ENCODE assay signal across 8 cellular contexts in the genomic region with DNA sequence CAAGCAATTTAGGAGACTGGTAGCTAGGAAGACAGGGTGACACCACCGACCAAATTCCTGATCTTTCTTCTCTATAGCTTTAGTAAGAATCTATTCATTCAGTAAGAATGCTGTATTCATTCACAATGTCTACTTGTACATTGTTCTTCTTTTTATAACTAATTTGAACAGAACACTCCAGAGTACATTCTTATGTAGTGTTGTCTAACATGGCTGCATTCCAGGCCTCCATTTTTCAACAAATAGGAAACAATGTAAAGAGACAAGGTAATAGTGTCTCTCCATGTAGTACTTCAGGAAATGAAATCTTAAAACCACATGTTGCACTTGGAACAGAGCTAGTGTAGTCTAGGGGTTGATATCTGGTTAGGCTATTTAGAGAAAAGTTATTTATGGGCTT. TPM values are rescaled to one million over a fixed set of nuclear protein-coding genes. Genes with fewer than 3 reads are reported as not detected.
DNase-seq lines count a peak whose midpoint lies in the region; ATAC-seq and TF ChIP-seq lines count a peak whose summit lies in the region.

No MANE protein-coding gene starts in this region.

- no peak for ATAC-seq in activated naive CD8-positive, alpha-beta T cell treated with anti-CD3 and anti-CD28 coated beads, Interleukin-2, amount 10 ng/mL, durations not matched to agents 7 days and 5 days (ENCODE audit: low read depth)
- no peak for ATAC-seq in stimulated activated memory B cell treated with anti-CD40 and anti-IgM and Interleukin-4, amounts not matched to agents 10 μg/mL and 1 μg/mL and 100 μg/mL, for 72 hours
- ATAC-seq in HG02798 (IDR thresholded peaks at IDR 0.05; ENCODE audit: poor library complexity, unreplicated experiment): no peak

- no peaks in the 10 kb centered on the region for H3K9me3 Mint-ChIP-seq in HFFc6
- no peaks in the 10 kb centered on the region for H3K9me3 Mint-ChIP-seq in activated naive CD8-positive, alpha-beta T cell treated with anti-CD3 and anti-CD28 coated beads, Interleukin-2, amount 10 ng/mL, durations not matched to agents 7 days and 5 days
- H3K9me3 Mint-ChIP-seq in stimulated activated memory B cell treated with anti-CD40 and anti-IgM and Interleukin-4, amounts not matched to agents 10 μg/mL and 1 μg/mL and 100 μg/mL, for 72 hours: no peaks in the 10 kb centered on the region

- peaks cover 7% of the 10 kb centered on the region for H3K36me3 ChIP-seq in iPS-15b (ENCODE audit: control insufficient read depth, insufficient read depth, low read length)

- in situ Hi-C loops in GM13976 (cut with MboI; ENCODE audit: low sequenced_read_pairs, unreplicated experiment): no loop called here

- peak overlapping the region; percentile 99 for H3K27ac Mint-ChIP-seq in HFFc6
- H3K27ac Mint-ChIP-seq in activated naive CD8-positive, alpha-beta T cell treated with anti-CD3 and anti-CD28 coated beads, Interleukin-2, amount 10 ng/mL, durations not matched to agents 7 days and 5 days: no peak overlapping the region
- peak overlapping the region; percentile 87 for H3K27ac Mint-ChIP-seq in stimulated activated memory B cell treated with anti-CD40 and anti-IgM and Interleukin-4, amounts not matched to agents 10 μg/mL and 1 μg/mL and 100 μg/mL, for 72 hours

- peaks cover 7% of the 10 kb centered on the region for H3K27me3 Mint-ChIP-seq in HFFc6 (ENCODE audit: insufficient read depth)
- H3K27me3 Mint-ChIP-seq in activated naive CD8-positive, alpha-beta T cell treated with anti-CD3 and anti-CD28 coated beads, Interleukin-2, amount 10 ng/mL, durations not matched to agents 7 days and 5 days: no peaks in the 10 kb centered on the region
- no peaks in the 10 kb centered on the region for H3K27me3 Mint-ChIP-seq in stimulated activated memory B cell treated with anti-CD40 and anti-IgM and Interleukin-4, amounts not matched to agents 10 μg/mL and 1 μg/mL and 100 μg/mL, for 72 hours

- H3K4me3 ChIP-seq in iPS-15b (ENCODE audit: low read depth, low read length): peak overlapping the region; percentile 96

- H3K9me3 ChIP-seq in iPS-15b (ENCODE audit: control insufficient read depth, insufficient read depth, low read length): no peaks in the 10 kb centered on the region

- no peaks in the 10 kb centered on the region for H3K27me3 ChIP-seq in iPS-15b (ENCODE audit: control insufficient read depth, insufficient read depth, low read length)

- H3K9ac ChIP-seq in iPS-15b (ENCODE audit: low read depth, low read length): peak overlapping the region; percentile 90

- TF ChIP-seq CTCF in HFFc6 (IDR thresholded peaks at IDR 0.05): no peak
- TF ChIP-seq CTCF in GM13976 (IDR thresholded peaks at IDR 0.05; ENCODE audit: borderline replicate concordance, control extremely low read depth, extremely low read depth, insufficient read depth, missing control alignments): no peak

- H3K36me3 Mint-ChIP-seq in HFFc6 (ENCODE audit: low read depth): peaks cover 46% of the 10 kb centered on the region
- H3K36me3 Mint-ChIP-seq in activated naive CD8-positive, alpha-beta T cell treated with anti-CD3 and anti-CD28 coated beads, Interleukin-2, amount 10 ng/mL, durations not matched to agents 7 days and 5 days: no peaks in the 10 kb centered on the region
- peaks cover 18% of the 10 kb centered on the region for H3K36me3 Mint-ChIP-seq in stimulated activated memory B cell treated with anti-CD40 and anti-IgM and Interleukin-4, amounts not matched to agents 10 μg/mL and 1 μg/mL and 100 μg/mL, for 72 hours

- DNase-seq in HFFc6 (peak; percentile 49), GM13976 (ENCODE audit: low spot score) (no peak), OCI-M2 (lab: John Stamatoyannopoulos, UW; ENCODE audit: unreplicated experiment) (no peak), NCI-H526 treated with DMSO at 0.1 percent for 48 hours (lab: John Stamatoyannopoulos, UW) (no peak)
- no peak for DNase-seq in activated naive CD8-positive, alpha-beta T cell treated with anti-CD3 and anti-CD28 coated beads, Interleukin-2, amount 10 ng/mL, durations not matched to agents 7 days and 5 days

- peaks cover 8% of the 10 kb centered on the region for H3K4me1 ChIP-seq in iPS-15b (ENCODE audit: control insufficient read depth, insufficient read depth, low read length)

- POLR2A ChIA-PET in activated naive CD8-positive, alpha-beta T cell treated with anti-CD3 and anti-CD28 coated beads, Interleukin-2, amount 10 ng/mL, durations not matched to agents 7 days and 5 days (lab: Charles Lee): interaction anchor here (0.6 to 1.6 kb wide), 3 partner anchors 11 to 50 kb away, joined by 3 read pairs; no protein-coding TSS in a partner anchor

- H3K4me3 Mint-ChIP-seq in HFFc6: peak overlapping the region; percentile 100
- H3K4me3 Mint-ChIP-seq in activated naive CD8-positive, alpha-beta T cell treated with anti-CD3 and anti-CD28 coated beads, Interleukin-2, amount 10 ng/mL, durations not matched to agents 7 days and 5 days: peak overlapping the region; percentile 98
- peak overlapping the region; percentile 99 for H3K4me3 Mint-ChIP-seq in stimulated activated memory B cell treated with anti-CD40 and anti-IgM and Interleukin-4, amounts not matched to agents 10 μg/mL and 1 μg/mL and 100 μg/mL, for 72 hours

- H3K4me1 Mint-ChIP-seq in HFFc6 (ENCODE audit: low read depth): peaks cover 63% of the 10 kb centered on the region
- peaks cover 22% of the 10 kb centered on the region for H3K4me1 Mint-ChIP-seq in activated naive CD8-positive, alpha-beta T cell treated with anti-CD3 and anti-CD28 coated beads, Interleukin-2, amount 10 ng/mL, durations not matched to agents 7 days and 5 days
- peaks cover 61% of the 10 kb centered on the region for H3K4me1 Mint-ChIP-seq in stimulated activated memory B cell treated with anti-CD40 and anti-IgM and Interleukin-4, amounts not matched to agents 10 μg/mL and 1 μg/mL and 100 μg/mL, for 72 hours

RNA-seq across cellular contexts. Expression of gene VCL, which starts 1.8 kb away (rescaled TPM):
- total RNA-seq in HFFc6 (2021; fragmentation: NEBNext Ultra II Directional; extraction: Animal tissue kit (Norgen Biotek cat#: 25700)): 100 to 1,000 TPM; 366 to 443 (median 406) TPM
- 10 to 100 TPM; 15.6 to 18.5 TPM for total RNA-seq in activated naive CD8-positive, alpha-beta T cell treated with anti-CD3 and anti-CD28 coated beads, Interleukin-2, amount 10 ng/mL, durations not matched to agents 7 days and 5 days

Comparison
In these comparisons a context has a peak if more than half of its experiments do, and no peak if none do; other contexts are left out.
1. RNA of gene VCL, which starts 1.8 kb away (total RNA-seq): 366 to 443 TPM in HFFc6; 15.6 to 18.5 TPM in activated naive CD8-positive, alpha-beta T cell treated with anti-CD3 and anti-CD28 coated beads, Interleukin-2, amount 10 ng/mL, durations not matched to agents 7 days and 5 days; every median in the first group is over 10 times any median in the second.
2. Peak in every context shown above with its lines, with median percentiles within 50 percentile points of each other: H3K4me3 Mint-ChIP-seq.